In the genomic region with DNA sequence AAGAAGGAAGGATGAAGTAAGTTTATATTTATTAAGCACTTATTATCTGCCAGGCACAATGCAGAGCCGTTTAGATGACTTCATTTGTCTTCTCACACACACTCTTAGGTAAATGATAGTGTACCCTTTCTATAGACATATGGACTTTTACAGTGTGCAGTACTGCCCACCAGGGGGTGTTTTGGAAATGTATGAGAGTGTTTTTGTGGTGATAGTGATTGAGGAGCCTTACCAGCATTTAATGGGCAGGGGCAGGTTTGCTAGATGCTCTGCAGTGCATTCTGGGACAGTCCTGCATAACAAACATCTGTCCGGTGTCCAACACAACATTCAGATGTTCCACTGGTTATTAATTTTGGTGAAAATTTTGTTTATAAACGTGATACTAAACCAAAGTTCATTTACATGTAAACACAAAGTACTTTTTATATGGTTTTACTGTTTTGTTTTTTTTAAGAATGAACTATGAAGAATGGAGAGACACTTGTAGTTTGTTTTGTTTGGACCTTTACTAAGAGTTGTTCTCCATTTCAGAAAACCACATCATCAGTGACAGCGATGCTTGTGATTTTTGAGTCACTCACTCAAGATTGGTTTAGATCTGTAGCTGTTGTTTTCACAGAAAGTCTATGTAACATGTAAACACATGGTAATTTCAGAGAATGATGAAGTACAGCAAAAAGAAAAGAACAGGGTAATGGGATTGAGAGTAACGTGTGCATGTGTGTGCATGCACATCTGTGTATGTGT, we compare ENCODE assay signal across 10 cellular contexts. TPM values are rescaled to one million over a fixed set of nuclear protein-coding genes. Genes with fewer than 3 reads are reported as not detected.
DNase-seq lines count a peak whose midpoint lies in the region; ATAC-seq, FAIRE-seq and TF ChIP-seq lines count a peak whose summit lies in the region.
"Had no signal": no experiment of that assay in that cellular context is flagged by ENCODE, and none has a peak within 500 bp of the region (broad histone marks: within the 10 kb centered on the region; RNA-seq: fewer than 3 reads in every experiment).

No MANE protein-coding gene starts in this region.

- H3K27ac ChIP-seq in psoas muscle, result no peak overlapping the region

- H3K9me3 ChIP-seq in psoas muscle, result peaks cover 6% of the 10 kb centered on the region

- H3K27me3 Mint-ChIP-seq in activated CD8-positive, alpha-beta T cell treated with anti-CD3 and anti-CD28 coated beads for 36 hours, result no peaks in the 10 kb centered on the region
- H3K27me3 Mint-ChIP-seq in activated CD8-positive, alpha-beta T cell treated with anti-CD3 and anti-CD28 coated beads, Interleukin-2, amount 10 ng/mL, durations not matched to agents 7 days and 5 days (ENCODE audit: low read depth), result no peaks in the 10 kb centered on the region

- peak; percentile 36 for TF ChIP-seq CTCF in activated CD8-positive, alpha-beta T cell treated with anti-CD3 and anti-CD28 coated beads for 36 hours (IDR thresholded peaks at IDR 0.05)
- TF ChIP-seq CTCF in LNCAP (IDR thresholded peaks at IDR 0.05) (peak; percentile 32; the same call in 1 of the 2 replicates), bronchial epithelial cell (IDR thresholded peaks at IDR 0.05; ENCODE audit: insufficient read depth, low read length, severe bottlenecking) (peak; percentile 31), psoas muscle (IDR thresholded peaks at IDR 0.05) (peak; percentile 5)

- 85 to 92% (median 85%) methylated on average over 5 of the region's 5 CpGs for WGBS in psoas muscle, 3 donors

- H3K9me3 Mint-ChIP-seq in activated CD8-positive, alpha-beta T cell treated with anti-CD3 and anti-CD28 coated beads for 36 hours, result peaks cover 10% of the 10 kb centered on the region
- no peaks in the 10 kb centered on the region for H3K9me3 Mint-ChIP-seq in activated CD8-positive, alpha-beta T cell treated with anti-CD3 and anti-CD28 coated beads, Interleukin-2, amount 10 ng/mL, durations not matched to agents 7 days and 5 days (ENCODE audit: insufficient read depth)

- H3K4me1 Mint-ChIP-seq in activated CD8-positive, alpha-beta T cell treated with anti-CD3 and anti-CD28 coated beads for 36 hours (ENCODE audit: low read depth), result peaks cover 4% of the 10 kb centered on the region
- peaks cover 4% of the 10 kb centered on the region for H3K4me1 Mint-ChIP-seq in activated CD8-positive, alpha-beta T cell treated with anti-CD3 and anti-CD28 coated beads, Interleukin-2, amount 10 ng/mL, durations not matched to agents 7 days and 5 days (ENCODE audit: low read depth)

- POLR2A ChIA-PET in activated CD8-positive, alpha-beta T cell treated with anti-CD3 and anti-CD28 coated beads for 36 hours (lab: Charles Lee), result no interaction called here
- POLR2A ChIA-PET in activated CD8-positive, alpha-beta T cell treated with anti-CD3 and anti-CD28 coated beads, Interleukin-2, amount 10 ng/mL, durations not matched to agents 7 days and 5 days (lab: Charles Lee), result no interaction called here

- FAIRE-seq in bronchial epithelial cell (lab: Jason Lieb, UNC), result no peak
- FAIRE-seq in RCC 7860 (lab: Jason Lieb, UNC), result no peak

- no peak overlapping the region for H3K4me3 Mint-ChIP-seq in activated CD8-positive, alpha-beta T cell treated with anti-CD3 and anti-CD28 coated beads for 36 hours
- no peak overlapping the region for H3K4me3 Mint-ChIP-seq in activated CD8-positive, alpha-beta T cell treated with anti-CD3 and anti-CD28 coated beads, Interleukin-2, amount 10 ng/mL, durations not matched to agents 7 days and 5 days

- ATAC-seq in activated CD8-positive, alpha-beta T cell treated with anti-CD3 and anti-CD28 coated beads for 36 hours, result peak; percentile 45
- ATAC-seq in activated CD8-positive, alpha-beta T cell treated with anti-CD3 and anti-CD28 coated beads, Interleukin-2, amount 10 ng/mL, durations not matched to agents 7 days and 5 days, result no peak
- ATAC-seq in psoas muscle (no peak), GM21619 (IDR thresholded peaks at IDR 0.05; ENCODE audit: unreplicated experiment) (no peak)

- H3K36me3 ChIP-seq in bronchial epithelial cell (ENCODE audit: control insufficient read depth, insufficient read depth, low read length) (peaks cover 3% of the 10 kb centered on the region), psoas muscle (ENCODE audit: insufficient read depth in 1 of 2, low read depth in 1 of 2) (peaks cover 10 to 28% of the 10 kb centered on the region in 2 donors)

- H3K36me3 Mint-ChIP-seq in activated CD8-positive, alpha-beta T cell treated with anti-CD3 and anti-CD28 coated beads for 36 hours (ENCODE audit: low read depth), result peaks cover 85% of the 10 kb centered on the region
- H3K36me3 Mint-ChIP-seq in activated CD8-positive, alpha-beta T cell treated with anti-CD3 and anti-CD28 coated beads, Interleukin-2, amount 10 ng/mL, durations not matched to agents 7 days and 5 days (ENCODE audit: low read depth), result peaks cover 83% of the 10 kb centered on the region

- no peaks in the 10 kb centered on the region for H3K27me3 ChIP-seq in bronchial epithelial cell (ENCODE audit: control insufficient read depth, insufficient read depth, low read length)
- no peaks in the 10 kb centered on the region for H3K27me3 ChIP-seq in psoas muscle (ENCODE audit: insufficient read depth in 3 of 3, low read length in 2 of 3)

- DNase-seq in activated CD8-positive, alpha-beta T cell treated with anti-CD3 and anti-CD28 coated beads for 36 hours, result no peak
- no peak for DNase-seq in activated CD8-positive, alpha-beta T cell treated with anti-CD3 and anti-CD28 coated beads, Interleukin-2, amount 10 ng/mL, durations not matched to agents 7 days and 5 days
- DNase-seq in bronchial epithelial cell (ENCODE audit: low read depth), result peak; percentile 28
- no peak for DNase-seq in psoas muscle
- no peak for DNase-seq in RCC 7860 (ENCODE audit: low spot score)
- no peak for DNase-seq in posterior cingulate gyrus
- DNase-seq: activated CD4-positive, alpha-beta T cell treated with anti-CD3 and anti-CD28 coated beads, Interleukin-2, amount 50 U/mL, for 4 hours; NCI-H1694 treated with DMSO at 0.1 percent for 48 hours had no signal

- no peaks in the 10 kb centered on the region for H3K4me1 ChIP-seq in psoas muscle

- peak overlapping the region; percentile 14 for H3K27ac Mint-ChIP-seq in activated CD8-positive, alpha-beta T cell treated with anti-CD3 and anti-CD28 coated beads for 36 hours
- no peak overlapping the region for H3K27ac Mint-ChIP-seq in activated CD8-positive, alpha-beta T cell treated with anti-CD3 and anti-CD28 coated beads, Interleukin-2, amount 10 ng/mL, durations not matched to agents 7 days and 5 days

- CTCF ChIA-PET in activated CD8-positive, alpha-beta T cell treated with anti-CD3 and anti-CD28 coated beads for 36 hours (lab: Charles Lee), result interaction anchor here (3.8 kb wide), 1 partner anchor 15 kb away, joined by 34 read pairs; no protein-coding TSS in a partner anchor
- CTCF ChIA-PET in activated CD8-positive, alpha-beta T cell treated with anti-CD3 and anti-CD28 coated beads, Interleukin-2, amount 10 ng/mL, durations not matched to agents 7 days and 5 days (lab: Charles Lee), result interaction anchor here (4.1 kb wide), 1 partner anchor 37 kb away, joined by 18 read pairs; no protein-coding TSS in a partner anchor

- intact Hi-C loops in activated CD8-positive, alpha-beta T cell treated with anti-CD3 and anti-CD28 coated beads for 36 hours (cut with micrococcal nuclease), result no loop called here
- intact Hi-C loops in psoas muscle (cut with DNase I), result no loop called here
- intact Hi-C loops in posterior cingulate gyrus (cut with DNase I), result no loop called here

- no peak overlapping the region for H3K4me3 ChIP-seq in bronchial epithelial cell (ENCODE audit: low read depth, low read length)
- no peak overlapping the region for H3K4me3 ChIP-seq in psoas muscle

RNA-seq across cellular contexts. Expression of gene KCNS1, which starts 19.9 kb away (rescaled TPM):
- under 1 TPM; 0.38 to 0.54 TPM for total RNA-seq in activated CD8-positive, alpha-beta T cell treated with anti-CD3 and anti-CD28 coated beads for 36 hours
- total RNA-seq in activated CD8-positive, alpha-beta T cell treated with anti-CD3 and anti-CD28 coated beads, Interleukin-2, amount 10 ng/mL, durations not matched to agents 7 days and 5 days, result under 1 TPM; 0.05 to 0.11 TPM
- total RNA-seq in bronchial epithelial cell (0.53 and 0.90 TPM in 2 replicates), psoas muscle (not detected)
- under 1 TPM in 1 of 3 donors, not detected in 2; under 0.01 TPM for polyA plus RNA-seq in psoas muscle

RNA-seq across cellular contexts. Expression of gene WFDC5, which starts 33.9 kb away (rescaled TPM):
- total RNA-seq in activated CD8-positive, alpha-beta T cell treated with anti-CD3 and anti-CD28 coated beads for 36 hours, result not detected
- total RNA-seq in activated CD8-positive, alpha-beta T cell treated with anti-CD3 and anti-CD28 coated beads, Interleukin-2, amount 10 ng/mL, durations not matched to agents 7 days and 5 days, result not detected
- total RNA-seq in bronchial epithelial cell (0.79 and 4.1 TPM in 2 replicates), psoas muscle (not detected)
- polyA plus RNA-seq in psoas muscle, result not detected

RNA-seq across cellular contexts. Expression of gene WFDC12, which starts 43.2 kb away (rescaled TPM):
- not detected for total RNA-seq in activated CD8-positive, alpha-beta T cell treated with anti-CD3 and anti-CD28 coated beads for 36 hours
- not detected for total RNA-seq in activated CD8-positive, alpha-beta T cell treated with anti-CD3 and anti-CD28 coated beads, Interleukin-2, amount 10 ng/mL, durations not matched to agents 7 days and 5 days
- total RNA-seq in bronchial epithelial cell, result not detected in 2 replicates
- total RNA-seq in psoas muscle, result not detected
- not detected for polyA plus RNA-seq in psoas muscle
